ENCODE assay signal across 29 cellular contexts in the genomic region with DNA sequence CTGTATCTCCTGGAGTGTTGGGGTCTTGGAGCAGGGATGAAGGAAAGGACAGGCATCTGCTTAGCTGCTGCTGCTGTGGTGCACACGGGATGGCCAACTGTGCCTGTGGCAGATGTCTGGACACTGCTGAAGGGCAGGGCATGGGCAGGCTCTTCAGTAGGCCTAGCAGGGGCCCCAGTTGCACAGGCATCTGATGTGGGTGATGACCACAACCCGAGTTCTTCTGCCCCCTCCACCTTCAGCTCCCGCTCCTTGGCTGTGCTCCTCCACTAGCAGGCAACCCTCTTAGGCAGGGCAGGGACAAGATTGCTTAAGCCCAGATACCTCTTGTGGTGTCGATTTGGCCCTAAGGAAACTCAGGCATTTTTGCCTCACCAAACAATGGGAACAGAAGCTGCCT. TPM values are rescaled to one million over a fixed set of nuclear protein-coding genes. Genes with fewer than 3 reads are reported as not detected.
"Had no signal": no experiment of that assay in that cellular context is flagged by ENCODE, and none has a peak within 500 bp of the region (broad histone marks: within the 10 kb centered on the region; RNA-seq: fewer than 3 reads in every experiment).

No MANE protein-coding gene starts in this region.

- H3K27ac ChIP-seq: HL-60, KMS-11, SJSA1, SK-N-MC had no signal

- FAIRE-seq: HTR-8/SVneo, K562, RCC 7860 had no signal

- H3K36me3 ChIP-seq: SJSA1 had no signal

- H3K36me3 Mint-ChIP-seq: IgD-negative memory B cell had no signal

- H3K4me3 Mint-ChIP-seq: IgD-negative memory B cell had no signal

- ATAC-seq: K562 had no signal

- H3K4me3 ChIP-seq: K562, SJSA1, SK-N-MC had no signal

- H3K4me2 ChIP-seq: KMS-11 had no signal

- H3K4me1 ChIP-seq: SJSA1 had no signal

- H3K9ac ChIP-seq: KMS-11 had no signal

- DNase-seq: Kasumi-1, MM.1S, MV-4-11, NCI-H1092, NCI-H1105 treated with DMSO at 0.1 percent for 48 hours, NCI-H1417 treated with DMSO at 0.1 percent for 48 hours, NCI-H146, NCI-H187, NCI-H2029, NCI-H2081 treated with DMSO at 0.1 percent for 48 hours, NCI-H2171, NCI-H226, NCI-H446, NCI-H510A, NCI-H524 treated with DMSO at 0.1 percent for 48 hours, NCI-H69, NCI-H774, Right ventricle myocardium superior, RPMI8226, SIG-M5, SW 1271 had no signal

- H3K9me3 ChIP-seq: SJSA1 had no signal

RNA-seq across cellular contexts. Expression of gene MEGF10, which starts 9.0 kb away (rescaled TPM):
- polyA plus RNA-seq: IgD-negative memory B cell, K562 had no signal
